Comparison of ENCODE assay signal across 16 cellular contexts in the genomic region with DNA sequence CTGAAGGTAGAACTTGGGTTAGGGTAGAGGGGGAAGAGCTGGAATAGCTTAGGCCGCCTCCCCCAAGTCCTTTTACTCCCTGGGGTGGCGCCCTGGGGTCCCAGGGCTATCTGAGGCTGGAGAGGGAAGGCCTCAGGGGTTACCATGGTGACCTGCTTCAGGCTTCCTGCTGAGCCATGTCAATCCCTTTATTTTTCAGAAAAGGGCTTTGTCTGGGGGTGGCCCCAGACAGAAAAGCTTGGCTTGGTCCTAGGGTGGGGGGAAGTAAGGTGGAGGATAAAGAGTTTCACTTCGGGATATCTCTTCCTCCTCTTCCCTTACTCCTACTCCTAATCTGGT.
"Had no signal": no experiment of that assay in that cellular context is flagged by ENCODE, and none has a peak within 500 bp of the region (broad histone marks: within the 10 kb centered on the region; RNA-seq: fewer than 3 reads in every experiment).

No MANE protein-coding gene starts in this region.

- DNase-seq: activated CD4-positive, alpha-beta memory T cell treated with anti-CD3 and anti-CD28 coated beads for 36 hours; activated CD4-positive, alpha-beta T cell treated with anti-CD3 and anti-CD28 coated beads for 1 hour; activated naive CD4-positive, alpha-beta T cell treated with Interleukin-2 at 50 U/mL for 16 hours; activated naive CD8-positive, alpha-beta T cell treated with anti-CD3 and anti-CD28 coated beads, Interleukin-2, amount 50 U/mL, for 24 hours; caudate nucleus; cortex of kidney; effector memory CD8-positive, alpha-beta T cell; erythroblast; hypothalamus; lower lobe of right lung; naive thymus-derived CD8-positive, alpha-beta T cell; T-helper 9 cell had no signal

- H3K27me3 ChIP-seq: pancreas had no signal

- ATAC-seq: activated naive CD8-positive, alpha-beta T cell treated with anti-CD3 and anti-CD28 coated beads, Interleukin-2, amount 50 U/mL, for 24 hours; effector memory CD8-positive, alpha-beta T cell; lower lobe of right lung; naive thymus-derived CD8-positive, alpha-beta T cell; pancreas had no signal

- FAIRE-seq: pancreas had no signal

- H3K4me1 ChIP-seq: lower lobe of right lung, pancreas had no signal

- H3K9me3 ChIP-seq: lower lobe of right lung, mucosa of descending colon, pancreas, tibial nerve had no signal

- H3K4me2 ChIP-seq: smooth muscle cell had no signal

- H3K4me3 ChIP-seq: lower lobe of right lung, mucosa of descending colon, pancreas, smooth muscle cell, tibial nerve had no signal

- H3K27ac ChIP-seq: lower lobe of right lung, pancreas had no signal

- H3K36me3 ChIP-seq: pancreas had no signal
